In the genomic region with DNA sequence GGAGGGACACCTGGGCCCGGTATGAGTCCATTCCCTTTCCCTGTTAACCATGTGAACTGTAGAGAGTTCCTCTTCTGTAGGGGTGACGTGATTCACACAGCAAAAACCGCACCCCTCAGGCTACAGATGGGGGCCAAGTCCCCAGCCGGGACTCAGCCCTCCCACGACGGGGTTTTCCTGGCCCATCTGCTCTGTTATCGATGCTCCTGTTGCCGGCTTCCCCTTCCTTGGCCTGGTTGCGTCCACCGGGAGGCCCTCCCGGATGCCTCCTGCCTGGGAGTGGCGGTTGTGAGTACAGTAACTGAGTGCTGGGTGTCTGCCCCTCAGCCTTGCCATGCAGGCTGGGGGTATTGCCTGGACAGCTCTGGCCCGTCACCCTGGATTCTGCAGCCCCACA, we compare ENCODE assay signal across 8 cellular contexts. TPM values are rescaled to one million over a fixed set of nuclear protein-coding genes. Genes with fewer than 3 reads are reported as not detected.
DNase-seq lines count a peak whose midpoint lies in the region; ATAC-seq and TF ChIP-seq lines count a peak whose summit lies in the region.

No MANE protein-coding gene starts in this region.

- peak; percentile 31 for ATAC-seq in GM21515 (IDR thresholded peaks at IDR 0.05; ENCODE audit: unreplicated experiment)

- no peak for TF ChIP-seq POLR2A in spleen (IDR thresholded peaks at IDR 0.05)

- no peaks in the 10 kb centered on the region for H3K9me2 ChIP-seq in DOHH2 (replicated peaks; ENCODE audit: control insufficient read depth, low read length)

- H3K27ac Mint-ChIP-seq in activated T-cell treated with anti-CD3 and anti-CD28 coated beads, Interleukin-2, amount 50 U/mL, for 24 hours: peak overlapping the region; percentile 90

- no peaks in the 10 kb centered on the region for H3F3A ChIP-seq in DOHH2 (ENCODE audit: control insufficient read depth, insufficient read depth)

- WGBS in spleen, 5 donors: 2 to 8% (median 3%) methylated on average over 9 to 13 of the region's 13 CpGs

- H3K4me1 ChIP-seq in DOHH2 (ENCODE audit: control insufficient read depth, low read length) (peaks cover 23% of the 10 kb centered on the region), cardiac muscle cell (ENCODE audit: low read depth) (no peaks in the 10 kb centered on the region), spleen (peaks cover 15 to 52% (median 44%) of the 10 kb centered on the region in 6 donors)

- DNase-seq in KG1 (lab: John Stamatoyannopoulos, UW): peak; percentile 47
- DNase-seq in activated T-cell treated with anti-CD3 and anti-CD28 coated beads, Interleukin-2, amount 50 U/mL, for 24 hours: no peak
- DNase-seq in cardiac muscle cell (ENCODE audit: low read depth in 1 of 2, low spot score in 1 of 2): peak in 1 of 2 donors; percentile 35
- no peak for DNase-seq in spleen
- no peak for DNase-seq in caudate nucleus (lab: John Stamatoyannopoulos, UW)
- DNase-seq in Ammon's horn (ENCODE audit: low spot score): no peak

- H3K27me3 Mint-ChIP-seq in activated T-cell treated with anti-CD3 and anti-CD28 coated beads, Interleukin-2, amount 50 U/mL, for 24 hours: peaks cover 19% of the 10 kb centered on the region

- H3K27me3 ChIP-seq in DOHH2 (ENCODE audit: control insufficient read depth, low read length): peaks cover 23% of the 10 kb centered on the region
- H3K27me3 ChIP-seq in cardiac muscle cell: peaks cover 11% of the 10 kb centered on the region
- peaks cover 0 to 39% (median 0%) of the 10 kb centered on the region in 7 donors for H3K27me3 ChIP-seq in spleen (replicated peaks in 1 of 7)

- no peak for TF ChIP-seq CTCF in DOHH2 (IDR thresholded peaks at IDR 0.05; ENCODE audit: low read depth, low read length, poor library complexity, severe bottlenecking)
- TF ChIP-seq CTCF in cardiac muscle cell (IDR thresholded peaks at IDR 0.05; ENCODE audit: low read depth, low read length): no peak
- no peak for TF ChIP-seq CTCF in spleen (IDR thresholded peaks at IDR 0.05 in 8 of 11, conservative IDR thresholded peaks at IDR 0.05 in 3 of 11)

- peak overlapping the region; percentile 83 for H3K4me2 ChIP-seq in DOHH2 (ENCODE audit: low read length)

- peaks cover 19% of the 10 kb centered on the region for H3K4me1 Mint-ChIP-seq in activated T-cell treated with anti-CD3 and anti-CD28 coated beads, Interleukin-2, amount 50 U/mL, for 24 hours (ENCODE audit: low read depth)

- no peak overlapping the region for H3K27ac ChIP-seq in DOHH2 (ENCODE audit: low read depth, low read length)
- no peak overlapping the region for H3K27ac ChIP-seq in cardiac muscle cell
- peak overlapping the region; percentile 87 to 97 (median 92) for H3K27ac ChIP-seq in spleen
- H3K27ac ChIP-seq in caudate nucleus (ENCODE audit: low read depth, low read length): no peak overlapping the region

- peaks cover 4% of the 10 kb centered on the region; the same call in 1 of the 2 replicates for H4K20me1 ChIP-seq in DOHH2 (ENCODE audit: control insufficient read depth, insufficient read depth, low read depth, low read length)

- H3K4me3 ChIP-seq in DOHH2 (ENCODE audit: low read length) (peak overlapping the region; percentile 71), cardiac muscle cell (peak overlapping the region; percentile 42), spleen (peak overlapping the region; percentile 31 to 87 (median 50))

- H3K36me3 ChIP-seq in DOHH2 (ENCODE audit: control insufficient read depth, low read length): no peaks in the 10 kb centered on the region
- H3K36me3 ChIP-seq in cardiac muscle cell: no peaks in the 10 kb centered on the region
- no peaks in the 10 kb centered on the region for H3K36me3 ChIP-seq in spleen

- H3K4me3 Mint-ChIP-seq in activated T-cell treated with anti-CD3 and anti-CD28 coated beads, Interleukin-2, amount 50 U/mL, for 24 hours: peak overlapping the region; percentile 78

- intact Hi-C loops in spleen (cut with DNase I; ENCODE audit: low total_unique reads): loop anchor here (5.0 kb wide), 1 partner anchor 230 kb away; no protein-coding TSS in a partner anchor

- no peaks in the 10 kb centered on the region for H3K36me3 Mint-ChIP-seq in activated T-cell treated with anti-CD3 and anti-CD28 coated beads, Interleukin-2, amount 50 U/mL, for 24 hours (ENCODE audit: low read depth)

- H3K79me2 ChIP-seq in DOHH2 (ENCODE audit: control insufficient read depth, low read length): peaks cover 5% of the 10 kb centered on the region; the same call in 1 of the 2 replicates

- no peaks in the 10 kb centered on the region for H3K9me3 ChIP-seq in DOHH2 (ENCODE audit: control insufficient read depth, insufficient read depth, low read length)
- H3K9me3 ChIP-seq in cardiac muscle cell (ENCODE audit: low read depth): no peaks in the 10 kb centered on the region
- no peaks in the 10 kb centered on the region for H3K9me3 ChIP-seq in spleen

- no peaks in the 10 kb centered on the region for H3K9me3 Mint-ChIP-seq in activated T-cell treated with anti-CD3 and anti-CD28 coated beads, Interleukin-2, amount 50 U/mL, for 24 hours

RNA-seq across cellular contexts. Expression of gene PLXNA1, which starts 0.8 kb away (rescaled TPM):
- 55.6 and 71.0 TPM in 2 replicates for total RNA-seq in cardiac muscle cell
- polyA plus RNA-seq in cardiac muscle cell: 19.5 and 24.2 TPM in 2 replicates
- total RNA-seq in spleen: 10 to 100 TPM; 27.8 to 47.6 (median 41.4) TPM
- polyA plus RNA-seq in spleen: 10 to 100 TPM in 1 of 3 donors, 1 to 10 TPM in 2; 3.7 to 11.9 (median 3.8) TPM

Comparison
In these comparisons a context has a peak if more than half of its experiments do, and no peak if none do; other contexts are left out.
1. H3K27ac ChIP-seq: peak in spleen (8 of 8); none in DOHH2 (single experiment), cardiac muscle cell (single experiment) and caudate nucleus (single experiment).
2. Peak in every context shown above with its lines, with median percentiles within 50 percentile points of each other: H3K4me3 ChIP-seq.